In genomic region chr17:82863941-82864720, GRCh38 we compare ENCODE assay signal across 8 cellular contexts. TPM values are rescaled to one million over a fixed set of nuclear protein-coding genes. Genes with fewer than 3 reads are reported as not detected.
A peak's percentile ranks its signal among the peaks of the same experiment; 100 is the strongest.
DNase-seq lines count a peak whose midpoint lies in the region; ATAC-seq and TF ChIP-seq lines count a peak whose summit lies in the region.

No MANE protein-coding gene starts in this region.

- POLR2A ChIA-PET in activated CD4-positive, alpha-beta memory T cell treated with anti-CD3 and anti-CD28 coated beads for 36 hours (lab: Charles Lee): interaction anchor here (1.1 to 1.5 kb wide), 7 partner anchors 12 to 220 kb away, joined by 3 to 8 read pairs (median 4); partner anchors contain the start of gene FN3KRP

- H3K4me3 Mint-ChIP-seq in activated CD4-positive, alpha-beta memory T cell treated with anti-CD3 and anti-CD28 coated beads for 36 hours: peak overlapping the region; percentile 69

- H3K27ac Mint-ChIP-seq in activated CD4-positive, alpha-beta memory T cell treated with anti-CD3 and anti-CD28 coated beads for 36 hours: peak overlapping the region; percentile 85

- H3K27me3 Mint-ChIP-seq in activated CD4-positive, alpha-beta memory T cell treated with anti-CD3 and anti-CD28 coated beads for 36 hours: no peaks in the 10 kb centered on the region

- intact Hi-C loops in activated CD4-positive, alpha-beta memory T cell treated with anti-CD3 and anti-CD28 coated beads for 36 hours (cut with micrococcal nuclease): loop anchor here (1.0 kb wide), 3 partner anchors 13 to 29 kb away; no protein-coding TSS in a partner anchor
- intact Hi-C loops in gastrocnemius medialis (cut with DNase I; ENCODE audit: low total_unique reads): no loop called here
- intact Hi-C loops in sciatic nerve (cut with DNase I): no loop called here

- DNase-seq in NCI-H2107 (lab: John Stamatoyannopoulos, UW): peak; percentile 73
- peak; percentile 95 for DNase-seq in activated CD4-positive, alpha-beta memory T cell treated with anti-CD3 and anti-CD28 coated beads for 36 hours
- DNase-seq in effector memory CD4-positive, alpha-beta T cell: peak; percentile 77 to 89 (median 82)
- DNase-seq in gastrocnemius medialis: peak; percentile 61 to 84
- DNase-seq in sciatic nerve (ENCODE audit: low spot score): no peak
- no peak for DNase-seq in OCI-M2 (lab: John Stamatoyannopoulos, UW; ENCODE audit: unreplicated experiment)

- ATAC-seq in GM18502 (IDR thresholded peaks at IDR 0.05; ENCODE audit: poor library complexity, unreplicated experiment) (peak; percentile 84), HG02588 (IDR thresholded peaks at IDR 0.05; ENCODE audit: unreplicated experiment) (peak; percentile 83), gastrocnemius medialis (peak; percentile 83 to 85), sciatic nerve (no peak)

- peaks cover 66% of the 10 kb centered on the region for H3K4me1 ChIP-seq in effector memory CD4-positive, alpha-beta T cell (ENCODE audit: control insufficient read depth, insufficient read depth, low read length, poor library complexity, severe bottlenecking)
- peaks cover 25 to 55% of the 10 kb centered on the region in 2 donors for H3K4me1 ChIP-seq in gastrocnemius medialis

- CTCF ChIA-PET in activated CD4-positive, alpha-beta memory T cell treated with anti-CD3 and anti-CD28 coated beads for 36 hours (lab: Charles Lee): interaction anchor here (0.8 to 1.5 kb wide), 9 partner anchors 11 to 336 kb away, joined by 3 to 6 read pairs (median 3); no protein-coding TSS in a partner anchor

- H3K36me3 ChIP-seq in effector memory CD4-positive, alpha-beta T cell (ENCODE audit: control insufficient read depth, insufficient read depth, low read length): no peaks in the 10 kb centered on the region
- no peaks in the 10 kb centered on the region for H3K36me3 ChIP-seq in gastrocnemius medialis

- TF ChIP-seq POLR2A in gastrocnemius medialis (IDR thresholded peaks at IDR 0.05): no peak

- H3K9me3 ChIP-seq in effector memory CD4-positive, alpha-beta T cell (ENCODE audit: control insufficient read depth, low read length): no peaks in the 10 kb centered on the region
- no peaks in the 10 kb centered on the region for H3K9me3 ChIP-seq in gastrocnemius medialis

- peaks cover 83% of the 10 kb centered on the region for H3K4me1 Mint-ChIP-seq in activated CD4-positive, alpha-beta memory T cell treated with anti-CD3 and anti-CD28 coated beads for 36 hours (ENCODE audit: low read depth)

- peak overlapping the region; percentile 92 for H3K27ac ChIP-seq in effector memory CD4-positive, alpha-beta T cell (ENCODE audit: insufficient read depth, low read length, poor library complexity, severe bottlenecking)
- peak overlapping the region; percentile 37 to 79 (median 70) for H3K27ac ChIP-seq in gastrocnemius medialis

- H3K9me3 Mint-ChIP-seq in activated CD4-positive, alpha-beta memory T cell treated with anti-CD3 and anti-CD28 coated beads for 36 hours: no peaks in the 10 kb centered on the region

- no peaks in the 10 kb centered on the region for H3K27me3 ChIP-seq in effector memory CD4-positive, alpha-beta T cell (replicated peaks; ENCODE audit: control insufficient read depth, insufficient read depth, low read length, poor library complexity, severe bottlenecking)
- H3K27me3 ChIP-seq in gastrocnemius medialis: no peaks in the 10 kb centered on the region

- in situ Hi-C loops in gastrocnemius medialis (cut with MboI; ENCODE audit: low sequenced_read_pairs in 4 of 4): no loop called here

- H3K36me3 Mint-ChIP-seq in activated CD4-positive, alpha-beta memory T cell treated with anti-CD3 and anti-CD28 coated beads for 36 hours: peaks cover 2% of the 10 kb centered on the region

- H3K4me3 ChIP-seq in effector memory CD4-positive, alpha-beta T cell (ENCODE audit: insufficient read depth, low read depth, low read length, poor library complexity, severe bottlenecking): peak overlapping the region; percentile 37
- H3K4me3 ChIP-seq in gastrocnemius medialis: no peak overlapping the region

- no peak for TF ChIP-seq CTCF in gastrocnemius medialis (IDR thresholded peaks at IDR 0.05 in 4 of 5, conservative IDR thresholded peaks at IDR 0.05 in 1 of 5)

RNA-seq across cellular contexts. Expression of gene ZNF750, which starts 24.3 kb away (rescaled TPM):
- total RNA-seq in activated CD4-positive, alpha-beta memory T cell treated with anti-CD3 and anti-CD28 coated beads for 36 hours: not detected
- total RNA-seq in gastrocnemius medialis (10 to 100 TPM in 2 of 4 donors, 1 to 10 TPM in 2; 2.5 to 17.8 (median 11.7) TPM), sciatic nerve (not detected)

Comparison
In these comparisons a context has a peak if more than half of its experiments do, and no peak if none do; other contexts are left out.
1. DNase-seq: peak in NCI-H2107 (single experiment), activated CD4-positive, alpha-beta memory T cell treated with anti-CD3 and anti-CD28 coated beads for 36 hours (single experiment), effector memory CD4-positive, alpha-beta T cell (3 of 3) and gastrocnemius medialis (2 of 2); none in sciatic nerve (single experiment) and OCI-M2 (single experiment).